Comparison of ENCODE assay signal across 9 cellular contexts in genomic region chr7:143379607-143380263, GRCh38. TPM values are rescaled to one million over a fixed set of nuclear protein-coding genes. Genes with fewer than 3 reads are reported as not detected.
A peak's percentile ranks its signal among the peaks of the same experiment; 100 is the strongest.
DNase-seq lines count a peak whose midpoint lies in the region; ATAC-seq and TF ChIP-seq lines count a peak whose summit lies in the region.
"Had no signal": no experiment of that assay in that cellular context is flagged by ENCODE, and none has a peak within 500 bp of the region (broad histone marks: within the 10 kb centered on the region; RNA-seq: fewer than 3 reads in every experiment).

No MANE protein-coding gene starts in this region.

- peaks cover 20 to 50% of the 10 kb centered on the region in 2 experiments; a peak in 3 of 4 replicates for H3K4me1 ChIP-seq in SK-N-SH (ENCODE audit: control insufficient read depth in 1 of 2, insufficient read depth in 2 of 2, low read depth in 1 of 2, low read length in 1 of 2)

- H3K9me2 ChIP-seq in SK-N-SH, result no peaks in the 10 kb centered on the region

- CTCF ChIA-PET in SK-N-SH (lab: Yijun Ruan, JAX), result interaction anchor here (0.6 to 5.8 kb wide), 32 partner anchors 8 to 522 kb away, joined by 3 to 50 read pairs (median 6); partner anchors contain the start of genes CASP2, EPHA1, GSTK1 and TCAF1

- peak overlapping the region; percentile 92 for H3K27ac Mint-ChIP-seq in progenitor cell of endocrine pancreas

- H3K9me3 ChIP-seq in SK-N-SH, result no peaks in the 10 kb centered on the region

- H3K4me3 ChIP-seq in AG10803 (ENCODE audit: low read length) (peak overlapping the region; percentile 89), H7 (ENCODE audit: insufficient read depth, low read depth, low read length) (peak overlapping the region; percentile 90), SK-N-SH (ENCODE audit: low read depth in 2 of 2, low read length in 1 of 2) (peak overlapping the region; percentile 79 to 99), fibroblast of mammary gland (ENCODE audit: control insufficient read depth, low read depth, low read length) (peak overlapping the region; percentile 93)

- H3K79me2 ChIP-seq in SK-N-SH (ENCODE audit: insufficient read depth), result peaks cover 75% of the 10 kb centered on the region

- H3K9ac ChIP-seq in SK-N-SH, result peak overlapping the region; percentile 99

- peaks cover 2% of the 10 kb centered on the region for H3K27me3 Mint-ChIP-seq in progenitor cell of endocrine pancreas

- peaks cover 22% of the 10 kb centered on the region for H3F3A ChIP-seq in SK-N-SH (replicated peaks; ENCODE audit: insufficient read depth)

- H3K36me3 Mint-ChIP-seq in progenitor cell of endocrine pancreas (ENCODE audit: insufficient read depth), result no peaks in the 10 kb centered on the region

- no peak overlapping the region for H2AFZ ChIP-seq in SK-N-SH (ENCODE audit: low read depth)

- no peaks in the 10 kb centered on the region for H3K9me3 Mint-ChIP-seq in progenitor cell of endocrine pancreas (ENCODE audit: low read depth)

- H3K36me3 ChIP-seq in H7 (replicated peaks; ENCODE audit: control insufficient read depth, insufficient read depth, low read length) (peaks cover 17% of the 10 kb centered on the region), SK-N-SH (replicated peaks in 1 of 2; ENCODE audit: control insufficient read depth in 1 of 2, insufficient read depth in 2 of 2, low read length in 1 of 2) (peaks cover 16 to 29% of the 10 kb centered on the region in 2 experiments)

- H3K4me2 ChIP-seq in SK-N-SH, result peak overlapping the region; percentile 90

- no peak for TF ChIP-seq RAD21 in SK-N-SH (IDR thresholded peaks at IDR 0.05; ENCODE audit: low read length)

- POLR2A ChIA-PET in SK-N-SH (lab: Yijun Ruan, JAX), result interaction anchor here (0.6 to 1.4 kb wide), 3 partner anchors 17 to 117 kb away, joined by 3 to 5 read pairs (median 4); partner anchors contain the start of gene GSTK1

- DNase-seq in AG10803 (ENCODE audit: low read depth) (no peak), H7 (no peak), SK-N-SH (peak; percentile 46), fibroblast of mammary gland (ENCODE audit: low read depth) (no peak), progenitor cell of endocrine pancreas (ENCODE audit: low spot score, unreplicated experiment) (no peak), NCI-H2171 (lab: John Stamatoyannopoulos, UW) (no peak)

- H3K4me1 Mint-ChIP-seq in progenitor cell of endocrine pancreas (ENCODE audit: low read depth), result peaks cover 19% of the 10 kb centered on the region

- TF ChIP-seq CTCF in AG10803 (conservative IDR thresholded peaks at IDR 0.05; ENCODE audit: low read length) (no peak), SK-N-SH (IDR thresholded peaks at IDR 0.05) (no peak), fibroblast of mammary gland (conservative IDR thresholded peaks at IDR 0.05; ENCODE audit: control insufficient read depth, insufficient read depth, low read depth, low read length) (no peak), progenitor cell of endocrine pancreas (IDR thresholded peaks at IDR 0.05; ENCODE audit: unreplicated experiment) (no peak)

- WGBS in SK-N-SH (ENCODE audit: low lambda C conversion rate), result 25% methylated on average over 15 of the region's 15 CpGs

- peaks cover 29% of the 10 kb centered on the region for H4K20me1 ChIP-seq in SK-N-SH (ENCODE audit: insufficient read depth)

- H3K4me3 Mint-ChIP-seq in progenitor cell of endocrine pancreas (ENCODE audit: low read depth), result peak overlapping the region; percentile 77

- TF ChIP-seq EP300 in SK-N-SH (IDR thresholded peaks at IDR 0.05; ENCODE audit: borderline replicate concordance in 1 of 2, low read depth in 1 of 2, low read length in 1 of 2), result no peak

- peak overlapping the region; percentile 91 to 100 for H3K27ac ChIP-seq in SK-N-SH (ENCODE audit: low read depth in 2 of 2, low read length in 1 of 2)

- no peak for ATAC-seq in activated CD4-positive, CD25-positive, alpha-beta regulatory T cell treated with anti-CD3 and anti-CD28 coated beads, Interleukin-2, amount 50 U/mL, for 24 hours
- no peak for ATAC-seq in HG02840 (IDR thresholded peaks at IDR 0.05; ENCODE audit: low FRiP score, unreplicated experiment)

- H3K27me3 ChIP-seq in H7 (ENCODE audit: control insufficient read depth, insufficient read depth, low read length) (no peaks in the 10 kb centered on the region), SK-N-SH (ENCODE audit: insufficient read depth) (no peaks in the 10 kb centered on the region)

TF ChIP-seq in SK-N-SH, 30 proteins besides CTCF, POLR2A, EP300 and RAD21:
- TF ChIP-seq MEF2A (IDR thresholded peaks at IDR 0.05; ENCODE audit: borderline replicate concordance, low read depth) (no peak), EZH2phosphoT487 (IDR thresholded peaks at IDR 0.05; ENCODE audit: borderline replicate concordance, low read depth) (no peak), TEAD4 (IDR thresholded peaks at IDR 0.05; ENCODE audit: borderline replicate concordance, insufficient read depth) (0 out of 2 replicates have a peak, but pooled peaks have one; percentile 3), MAX (IDR thresholded peaks at IDR 0.05; ENCODE audit: low read depth) (peak; percentile 63), GATA2 (CRISPR knock-in tag; IDR thresholded peaks at IDR 0.05) (no peak), ZBTB33 (IDR thresholded peaks at IDR 0.05; ENCODE audit: borderline replicate concordance, low read depth) (no peak)

RNA-seq across cellular contexts. Expression of gene ZYX, which starts 1.4 kb away (rescaled TPM):
- 84.6 and 97.1 TPM in 2 replicates for total RNA-seq in H7 (2014; rRNA removed; shearing (Covaris generic))
- 124 and 271 TPM in 2 replicates for polyA plus RNA-seq in SK-N-SH (2012; rRNA removed)
- polyA plus RNA-seq in SK-N-SH (2012; cell fraction: cytosol; rRNA removed), result 159 and 266 TPM in 2 replicates
- 593 and 733 TPM in 2 replicates for polyA plus RNA-seq in SK-N-SH (2012; cell fraction: nucleus; rRNA removed)
- 65.4 and 69.0 TPM in 2 replicates for total RNA-seq in progenitor cell of endocrine pancreas

RNA-seq across cellular contexts. Expression of gene FAM131B, which starts 17.2 kb away (rescaled TPM):
- 11.9 and 16.9 TPM in 2 replicates for total RNA-seq in H7 (2014; rRNA removed; shearing (Covaris generic))
- polyA plus RNA-seq in SK-N-SH (2012; rRNA removed), result 43.6 and 50.1 TPM in 2 replicates
- 22.3 and 35.7 TPM in 2 replicates for polyA plus RNA-seq in SK-N-SH (2012; cell fraction: cytosol; rRNA removed)
- 47.8 and 56.9 TPM in 2 replicates for polyA plus RNA-seq in SK-N-SH (2012; cell fraction: nucleus; rRNA removed)
- 2.3 and 3.7 TPM in 2 replicates for total RNA-seq in progenitor cell of endocrine pancreas

RNA-seq across cellular contexts. Expression of gene EPHA1, which starts 28.9 kb away (rescaled TPM):
- 176 and 189 TPM in 2 replicates for total RNA-seq in H7 (2014; rRNA removed; shearing (Covaris generic))
- 0.26 and 0.49 TPM in 2 replicates for polyA plus RNA-seq in SK-N-SH (2012; rRNA removed)
- 0.19 and 0.28 TPM in 2 replicates for polyA plus RNA-seq in SK-N-SH (2012; cell fraction: cytosol; rRNA removed)
- polyA plus RNA-seq in SK-N-SH (2012; cell fraction: nucleus; rRNA removed), result 0.64 and 1.0 TPM in 2 replicates
- 54.4 and 56.3 TPM in 2 replicates for total RNA-seq in progenitor cell of endocrine pancreas
- total RNA-seq: glomerular endothelial cell had no signal
